In the genomic region with DNA sequence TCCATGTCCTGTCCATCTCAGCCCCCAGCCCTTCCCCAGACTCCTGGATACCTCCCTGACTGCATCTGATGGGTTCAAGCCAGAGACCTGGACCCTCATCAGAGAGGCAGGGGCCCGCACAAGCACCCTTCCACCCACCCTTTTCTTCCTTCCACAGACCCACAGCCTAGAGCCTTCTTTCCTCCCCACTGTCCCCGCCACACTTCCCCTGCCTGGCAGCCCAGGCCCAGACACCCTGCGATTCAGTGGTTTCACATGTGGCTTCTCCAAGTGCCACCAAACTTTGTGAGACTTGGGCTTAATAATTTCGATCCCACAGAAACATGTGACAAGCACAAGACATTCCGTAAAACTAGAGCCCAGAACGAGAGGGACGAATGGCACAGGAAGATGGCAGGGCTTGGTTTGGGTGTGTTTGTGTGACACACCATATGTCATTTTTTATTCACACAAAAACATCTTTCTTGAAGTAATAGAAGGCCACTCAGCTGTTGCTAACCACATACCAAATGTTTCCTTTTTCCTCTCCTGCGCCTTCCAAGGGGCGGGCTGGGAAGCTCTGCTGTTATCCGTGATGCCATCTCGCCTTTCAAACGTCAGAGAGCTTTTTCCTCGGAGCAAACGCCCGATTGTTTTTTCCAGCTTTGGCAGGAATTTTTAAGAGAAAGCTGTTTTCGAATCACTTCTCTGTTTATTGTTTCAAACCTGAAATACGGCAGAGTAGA, we compare ENCODE assay signal across 9 cellular contexts.
DNase-seq lines count a peak whose midpoint lies in the region; ATAC-seq and TF ChIP-seq lines count a peak whose summit lies in the region.
"Had no signal": no experiment of that assay in that cellular context is flagged by ENCODE, and none has a peak within 500 bp of the region (broad histone marks: within the 10 kb centered on the region; RNA-seq: fewer than 3 reads in every experiment).

No MANE protein-coding gene starts in this region.

- intact Hi-C loops in Right ventricle myocardium inferior (cut with DNase I), result loop anchor here (2.0 kb wide), 1 partner anchor 43 kb away; no protein-coding TSS in a partner anchor
- intact Hi-C loops in cardiac septum (cut with DNase I), result loop anchor here (2.0 kb wide), 1 partner anchor 39 kb away; no protein-coding TSS in a partner anchor
- intact Hi-C loops in mucosa of descending colon (cut with DNase I, micrococcal nuclease), result no loop called here
- intact Hi-C loops in vagina (cut with DNase I), result no loop called here

- DNase-seq in Right ventricle myocardium inferior (ENCODE audit: missing footprints), result peak; percentile 80
- DNase-seq in cardiac septum (ENCODE audit: low spot score), result no peak
- DNase-seq in dedifferentiated amniotic fluid mesenchymal stem cell (ENCODE audit: extremely low spot score), result peak; percentile 90
- peak in 2 of 3 donors; percentile 28 to 49 for DNase-seq in mucosa of descending colon
- DNase-seq in vagina (ENCODE audit: extremely low spot score in 2 of 2), result no peak
- DNase-seq in 8988T, result no peak
- DNase-seq: DND-41 had no signal

- no peaks in the 10 kb centered on the region for H3K27me3 ChIP-seq in vagina

- no peaks in the 10 kb centered on the region for H3K9me3 ChIP-seq in mucosa of descending colon
- H3K9me3 ChIP-seq in vagina, result no peaks in the 10 kb centered on the region

- H3K36me3 ChIP-seq in mucosa of descending colon (ENCODE audit: low read depth) (no peaks in the 10 kb centered on the region), vagina (no peaks in the 10 kb centered on the region)

- peak overlapping the region; percentile 80 for H3K27ac ChIP-seq in vagina

- no peak overlapping the region for H3K4me3 ChIP-seq in mucosa of descending colon
- peak overlapping the region in 1 of 2 donors; percentile 8 for H3K4me3 ChIP-seq in vagina

- TF ChIP-seq POLR2A in vagina (IDR thresholded peaks at IDR 0.05), result no peak

- TF ChIP-seq CTCF in mucosa of descending colon (IDR thresholded peaks at IDR 0.05) (no peak), vagina (IDR thresholded peaks at IDR 0.05) (no peak)

- ATAC-seq in Right ventricle myocardium inferior (peak; percentile 56), mucosa of descending colon (no peak), HG03039 (IDR thresholded peaks at IDR 0.05; ENCODE audit: unreplicated experiment) (no peak), HG03571 (IDR thresholded peaks at IDR 0.05; ENCODE audit: unreplicated experiment) (no peak)

- H3K4me1 ChIP-seq in mucosa of descending colon (ENCODE audit: low read depth), result peaks cover 12% of the 10 kb centered on the region
- H3K4me1 ChIP-seq in vagina, result peaks cover 77% of the 10 kb centered on the region

Comparison
In these comparisons a context has a peak if more than half of its experiments do, and no peak if none do; other contexts are left out.
1. DNase-seq: peak in Right ventricle myocardium inferior (single experiment), dedifferentiated amniotic fluid mesenchymal stem cell (single experiment) and mucosa of descending colon (2 of 3); none in cardiac septum (single experiment), vagina (0 of 2) and 8988T (single experiment).
2. intact Hi-C loops: an anchor here in Right ventricle myocardium inferior (2.0 kb wide) and cardiac septum (2.0 kb wide); none called in mucosa of descending colon and vagina.